In the genomic region with DNA sequence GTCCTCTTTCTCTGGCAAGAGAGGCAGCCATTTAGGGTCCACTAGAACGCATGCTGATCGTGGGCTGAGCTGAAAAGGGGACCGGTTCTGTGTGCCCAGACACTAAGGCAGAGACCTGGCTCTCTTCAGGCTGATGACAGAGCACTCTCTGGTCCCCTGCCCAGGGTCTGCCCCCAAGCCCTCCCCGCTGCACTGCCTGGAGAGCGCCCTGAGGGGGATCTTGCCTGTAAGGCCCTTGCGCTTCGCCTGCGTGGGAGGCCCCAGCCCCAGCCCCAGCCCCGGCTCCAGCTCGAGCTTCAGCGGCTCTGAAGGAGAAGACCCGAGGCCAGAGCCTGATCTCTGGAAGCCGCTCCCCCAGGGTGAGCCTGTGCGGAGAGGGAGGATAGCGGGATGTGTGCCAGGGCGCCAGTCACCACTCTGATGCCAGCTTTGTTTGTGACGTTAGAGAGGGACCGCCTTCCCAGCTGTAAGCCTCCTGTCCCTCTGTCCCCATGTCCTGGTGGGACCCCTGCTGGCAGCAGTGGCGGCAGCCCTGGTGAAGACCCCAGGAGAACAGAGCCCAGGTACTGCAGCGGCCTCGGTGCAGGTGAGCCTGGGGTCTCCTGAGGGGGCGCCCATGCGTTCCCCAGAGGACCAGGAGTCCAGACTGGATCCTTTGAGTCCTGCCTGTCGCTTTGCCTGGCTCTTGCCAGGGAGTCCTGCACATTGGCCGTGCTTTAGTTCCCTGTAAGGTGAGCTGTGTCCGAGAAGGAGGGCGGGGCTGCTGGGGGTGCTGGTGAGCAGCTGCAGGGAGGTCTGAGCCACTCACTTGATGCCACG, we compare ENCODE assay signal across 1 cellular context.
TF ChIP-seq lines count a peak whose summit lies in the region.

No MANE protein-coding gene starts in this region.

TF ChIP-seq in GM23338, 12 proteins besides CTCF, POLR2A, EP300 and RAD21 (continued from another document):
- TF ChIP-seq, protein P1, sequence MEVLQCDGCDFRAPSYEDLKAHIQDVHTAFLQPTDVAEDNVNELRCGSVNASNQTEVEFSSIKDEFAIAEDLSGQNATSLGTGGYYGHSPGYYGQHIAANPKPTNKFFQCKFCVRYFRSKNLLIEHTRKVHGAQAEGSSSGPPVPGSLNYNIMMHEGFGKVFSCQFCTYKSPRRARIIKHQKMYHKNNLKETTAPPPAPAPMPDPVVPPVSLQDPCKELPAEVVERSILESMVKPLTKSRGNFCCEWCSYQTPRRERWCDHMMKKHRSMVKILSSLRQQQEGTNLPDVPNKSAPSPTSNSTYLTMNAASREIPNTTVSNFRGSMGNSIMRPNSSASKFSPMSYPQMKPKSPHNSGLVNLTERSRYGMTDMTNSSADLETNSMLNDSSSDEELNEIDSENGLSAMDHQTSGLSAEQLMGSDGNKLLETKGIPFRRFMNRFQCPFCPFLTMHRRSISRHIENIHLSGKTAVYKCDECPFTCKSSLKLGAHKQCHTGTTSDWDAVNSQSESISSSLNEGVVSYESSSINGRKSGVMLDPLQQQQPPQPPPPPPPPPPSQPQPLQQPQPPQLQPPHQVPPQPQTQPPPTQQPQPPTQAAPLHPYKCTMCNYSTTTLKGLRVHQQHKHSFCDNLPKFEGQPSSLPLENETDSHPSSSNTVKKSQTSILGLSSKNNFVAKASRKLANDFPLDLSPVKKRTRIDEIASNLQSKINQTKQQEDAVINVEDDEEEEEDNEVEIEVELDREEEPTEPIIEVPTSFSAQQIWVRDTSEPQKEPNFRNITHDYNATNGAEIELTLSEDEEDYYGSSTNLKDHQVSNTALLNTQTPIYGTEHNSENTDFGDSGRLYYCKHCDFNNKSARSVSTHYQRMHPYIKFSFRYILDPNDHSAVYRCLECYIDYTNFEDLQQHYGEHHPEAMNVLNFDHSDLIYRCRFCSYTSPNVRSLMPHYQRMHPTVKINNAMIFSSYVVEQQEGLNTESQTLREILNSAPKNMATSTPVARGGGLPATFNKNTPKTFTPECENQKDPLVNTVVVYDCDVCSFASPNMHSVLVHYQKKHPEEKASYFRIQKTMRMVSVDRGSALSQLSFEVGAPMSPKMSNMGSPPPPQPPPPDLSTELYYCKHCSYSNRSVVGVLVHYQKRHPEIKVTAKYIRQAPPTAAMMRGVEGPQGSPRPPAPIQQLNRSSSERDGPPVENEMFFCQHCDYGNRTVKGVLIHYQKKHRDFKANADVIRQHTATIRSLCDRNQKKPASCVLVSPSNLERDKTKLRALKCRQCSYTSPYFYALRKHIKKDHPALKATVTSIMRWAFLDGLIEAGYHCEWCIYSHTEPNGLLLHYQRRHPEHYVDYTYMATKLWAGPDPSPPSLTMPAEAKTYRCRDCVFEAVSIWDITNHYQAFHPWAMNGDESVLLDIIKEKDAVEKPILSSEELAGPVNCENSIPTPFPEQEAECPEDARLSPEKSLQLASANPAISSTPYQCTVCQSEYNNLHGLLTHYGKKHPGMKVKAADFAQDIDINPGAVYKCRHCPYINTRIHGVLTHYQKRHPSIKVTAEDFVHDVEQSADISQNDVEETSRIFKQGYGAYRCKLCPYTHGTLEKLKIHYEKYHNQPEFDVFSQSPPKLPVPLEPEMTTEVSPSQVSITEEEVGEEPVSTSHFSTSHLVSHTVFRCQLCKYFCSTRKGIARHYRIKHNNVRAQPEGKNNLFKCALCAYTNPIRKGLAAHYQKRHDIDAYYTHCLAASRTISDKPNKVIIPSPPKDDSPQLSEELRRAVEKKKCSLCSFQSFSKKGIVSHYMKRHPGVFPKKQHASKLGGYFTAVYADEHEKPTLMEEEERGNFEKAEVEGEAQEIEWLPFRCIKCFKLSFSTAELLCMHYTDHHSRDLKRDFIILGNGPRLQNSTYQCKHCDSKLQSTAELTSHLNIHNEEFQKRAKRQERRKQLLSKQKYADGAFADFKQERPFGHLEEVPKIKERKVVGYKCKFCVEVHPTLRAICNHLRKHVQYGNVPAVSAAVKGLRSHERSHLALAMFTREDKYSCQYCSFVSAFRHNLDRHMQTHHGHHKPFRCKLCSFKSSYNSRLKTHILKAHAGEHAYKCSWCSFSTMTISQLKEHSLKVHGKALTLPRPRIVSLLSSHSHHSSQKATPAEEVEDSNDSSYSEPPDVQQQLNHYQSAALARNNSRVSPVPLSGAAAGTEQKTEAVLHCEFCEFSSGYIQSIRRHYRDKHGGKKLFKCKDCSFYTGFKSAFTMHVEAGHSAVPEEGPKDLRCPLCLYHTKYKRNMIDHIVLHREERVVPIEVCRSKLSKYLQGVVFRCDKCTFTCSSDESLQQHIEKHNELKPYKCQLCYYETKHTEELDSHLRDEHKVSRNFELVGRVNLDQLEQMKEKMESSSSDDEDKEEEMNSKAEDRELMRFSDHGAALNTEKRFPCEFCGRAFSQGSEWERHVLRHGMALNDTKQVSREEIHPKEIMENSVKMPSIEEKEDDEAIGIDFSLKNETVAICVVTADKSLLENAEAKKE (CRISPR knock-in tag; IDR thresholded peaks at IDR 0.05): no peak
- no peak for TF ChIP-seq JUNB (IDR thresholded peaks at IDR 0.05; ENCODE audit: unreplicated experiment)
- TF ChIP-seq POLR2AphosphoS5 (IDR thresholded peaks at IDR 0.05; ENCODE audit: low read depth): no peak
- TF ChIP-seq, protein P2, sequence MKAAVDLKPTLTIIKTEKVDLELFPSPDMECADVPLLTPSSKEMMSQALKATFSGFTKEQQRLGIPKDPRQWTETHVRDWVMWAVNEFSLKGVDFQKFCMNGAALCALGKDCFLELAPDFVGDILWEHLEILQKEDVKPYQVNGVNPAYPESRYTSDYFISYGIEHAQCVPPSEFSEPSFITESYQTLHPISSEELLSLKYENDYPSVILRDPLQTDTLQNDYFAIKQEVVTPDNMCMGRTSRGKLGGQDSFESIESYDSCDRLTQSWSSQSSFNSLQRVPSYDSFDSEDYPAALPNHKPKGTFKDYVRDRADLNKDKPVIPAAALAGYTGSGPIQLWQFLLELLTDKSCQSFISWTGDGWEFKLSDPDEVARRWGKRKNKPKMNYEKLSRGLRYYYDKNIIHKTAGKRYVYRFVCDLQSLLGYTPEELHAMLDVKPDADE (IDR thresholded peaks at IDR 0.05): no peak
- TF ChIP-seq, protein P3, sequence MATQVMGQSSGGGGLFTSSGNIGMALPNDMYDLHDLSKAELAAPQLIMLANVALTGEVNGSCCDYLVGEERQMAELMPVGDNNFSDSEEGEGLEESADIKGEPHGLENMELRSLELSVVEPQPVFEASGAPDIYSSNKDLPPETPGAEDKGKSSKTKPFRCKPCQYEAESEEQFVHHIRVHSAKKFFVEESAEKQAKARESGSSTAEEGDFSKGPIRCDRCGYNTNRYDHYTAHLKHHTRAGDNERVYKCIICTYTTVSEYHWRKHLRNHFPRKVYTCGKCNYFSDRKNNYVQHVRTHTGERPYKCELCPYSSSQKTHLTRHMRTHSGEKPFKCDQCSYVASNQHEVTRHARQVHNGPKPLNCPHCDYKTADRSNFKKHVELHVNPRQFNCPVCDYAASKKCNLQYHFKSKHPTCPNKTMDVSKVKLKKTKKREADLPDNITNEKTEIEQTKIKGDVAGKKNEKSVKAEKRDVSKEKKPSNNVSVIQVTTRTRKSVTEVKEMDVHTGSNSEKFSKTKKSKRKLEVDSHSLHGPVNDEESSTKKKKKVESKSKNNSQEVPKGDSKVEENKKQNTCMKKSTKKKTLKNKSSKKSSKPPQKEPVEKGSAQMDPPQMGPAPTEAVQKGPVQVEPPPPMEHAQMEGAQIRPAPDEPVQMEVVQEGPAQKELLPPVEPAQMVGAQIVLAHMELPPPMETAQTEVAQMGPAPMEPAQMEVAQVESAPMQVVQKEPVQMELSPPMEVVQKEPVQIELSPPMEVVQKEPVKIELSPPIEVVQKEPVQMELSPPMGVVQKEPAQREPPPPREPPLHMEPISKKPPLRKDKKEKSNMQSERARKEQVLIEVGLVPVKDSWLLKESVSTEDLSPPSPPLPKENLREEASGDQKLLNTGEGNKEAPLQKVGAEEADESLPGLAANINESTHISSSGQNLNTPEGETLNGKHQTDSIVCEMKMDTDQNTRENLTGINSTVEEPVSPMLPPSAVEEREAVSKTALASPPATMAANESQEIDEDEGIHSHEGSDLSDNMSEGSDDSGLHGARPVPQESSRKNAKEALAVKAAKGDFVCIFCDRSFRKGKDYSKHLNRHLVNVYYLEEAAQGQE (IDR thresholded peaks at IDR 0.05; ENCODE audit: unreplicated experiment): no peak
- no peak for TF ChIP-seq ZNF114 (CRISPR knock-in tag; IDR thresholded peaks at IDR 0.05)
- TF ChIP-seq CREB1 (CRISPR knock-in tag; IDR thresholded peaks at IDR 0.05; ENCODE audit: low read depth): no peak
- TF ChIP-seq ZNF331 (CRISPR knock-in tag; IDR thresholded peaks at IDR 0.05; ENCODE audit: low read depth): no peak
- TF ChIP-seq EZH2 (IDR thresholded peaks at IDR 0.05; ENCODE audit: low read depth, unreplicated experiment): no peak
